In genomic region chr6:125780540-125781306, GRCh38 we compare ENCODE assay signal across 1 cellular context.
TF ChIP-seq lines count a peak whose summit lies in the region.

No MANE protein-coding gene starts in this region.

TF ChIP-seq in HEK293, 187 proteins besides CTCF, POLR2A, EP300 and RAD21 (continued from another document and continues in another):
- TF ChIP-seq ZNF473 (tag by site-specific recombination; IDR thresholded peaks at IDR 0.05) (no peak), ZNF280D (tag by site-specific recombination; IDR thresholded peaks at IDR 0.05) (no peak), ZEB2 (tag by site-specific recombination; IDR thresholded peaks at IDR 0.05) (peak; percentile 81), ZNF747 (tag by site-specific recombination; IDR thresholded peaks at IDR 0.05) (no peak), ZNF510 (tag by site-specific recombination; IDR thresholded peaks at IDR 0.05; ENCODE audit: insufficient replicate concordance) (no peak), ZSCAN18 (tag by site-specific recombination; IDR thresholded peaks at IDR 0.05) (peak; percentile 43; the same call in 1 of the 2 replicates), ZNF121 (tag by site-specific recombination; IDR thresholded peaks at IDR 0.05) (no peak), BCL11B (tag by site-specific recombination; IDR thresholded peaks at IDR 0.05; ENCODE audit: low read depth) (0 out of 2 replicates have a peak, but pooled peaks have one; percentile 23), ZNF76 (tag by site-specific recombination; IDR thresholded peaks at IDR 0.05; ENCODE audit: borderline replicate concordance, low read depth) (peak; percentile 34), ZNF701 (tag by site-specific recombination; IDR thresholded peaks at IDR 0.05) (no peak), YY2 (tag by site-specific recombination; IDR thresholded peaks at IDR 0.05) (no peak), ZBTB26 (tag by site-specific recombination; optimal IDR thresholded peaks at IDR 0.05) (peak; percentile 76), ZNF404 (tag by site-specific recombination; IDR thresholded peaks at IDR 0.05) (no peak), ZBTB48 (tag by site-specific recombination; IDR thresholded peaks at IDR 0.05) (peak; percentile 77; the same call in 1 of the 2 replicates), ZBTB10 (tag by site-specific recombination; IDR thresholded peaks at IDR 0.05) (no peak), KLF8 (tag by site-specific recombination; IDR thresholded peaks at IDR 0.05) (peak; percentile 28; the same call in 1 of the 2 replicates), BCL6B (tag by site-specific recombination; IDR thresholded peaks at IDR 0.05) (no peak), ZNF692 (tag by site-specific recombination; IDR thresholded peaks at IDR 0.05) (peak; percentile 85), ZNF211 (tag by site-specific recombination; IDR thresholded peaks at IDR 0.05; ENCODE audit: low read depth) (no peak), GLI2 (tag by site-specific recombination; IDR thresholded peaks at IDR 0.05; ENCODE audit: borderline replicate concordance, low read depth) (no peak), MYNN (tag by site-specific recombination; IDR thresholded peaks at IDR 0.05; ENCODE audit: borderline replicate concordance) (no peak), ZNF140 (tag by site-specific recombination; IDR thresholded peaks at IDR 0.05) (no peak), SETDB1 (IDR thresholded peaks at IDR 0.05; ENCODE audit: insufficient read length, low read length) (no peak), PRDM4 (tag by site-specific recombination; IDR thresholded peaks at IDR 0.05) (peak; percentile 55; the same call in 1 of the 2 replicates), ZNF624 (tag by site-specific recombination; IDR thresholded peaks at IDR 0.05) (no peak), ZNF514 (tag by site-specific recombination; IDR thresholded peaks at IDR 0.05) (no peak), ZIC2 (tag by site-specific recombination; IDR thresholded peaks at IDR 0.05) (peak; percentile 30), ZNF2 (tag by site-specific recombination; IDR thresholded peaks at IDR 0.05) (peak; percentile 44), SP2 (tag by site-specific recombination; IDR thresholded peaks at IDR 0.05) (no peak), ZNF16 (tag by site-specific recombination; IDR thresholded peaks at IDR 0.05; ENCODE audit: low read depth) (no peak), ZNF148 (tag by site-specific recombination; IDR thresholded peaks at IDR 0.05; ENCODE audit: borderline replicate concordance) (no peak), ZNF623 (tag by site-specific recombination; IDR thresholded peaks at IDR 0.05) (no peak), ELK4 (IDR thresholded peaks at IDR 0.05; ENCODE audit: borderline replicate concordance, low read depth, low read length) (no peak), ZNF202 (tag by site-specific recombination; IDR thresholded peaks at IDR 0.05; ENCODE audit: borderline replicate concordance) (no peak), ZNF394 (tag by site-specific recombination; IDR thresholded peaks at IDR 0.05; ENCODE audit: borderline replicate concordance) (0 out of 2 replicates have a peak, but pooled peaks have one; percentile 27), ZNF155 (tag by site-specific recombination; IDR thresholded peaks at IDR 0.05) (no peak), ZSCAN23 (tag by site-specific recombination; IDR thresholded peaks at IDR 0.05) (no peak), ZNF350 (tag by site-specific recombination; IDR thresholded peaks at IDR 0.05) (no peak), IKZF3 (tag by site-specific recombination; IDR thresholded peaks at IDR 0.05) (peak; percentile 90), ZNF37A (tag by site-specific recombination; IDR thresholded peaks at IDR 0.05) (no peak), GLIS1 (tag by site-specific recombination; IDR thresholded peaks at IDR 0.05) (no peak; the same call in 1 of the 2 replicates), TRIM28 (IDR thresholded peaks at IDR 0.05; ENCODE audit: borderline replicate concordance, low read length) (peak; percentile 94), ZNF133 (tag by site-specific recombination; IDR thresholded peaks at IDR 0.05) (no peak), ZNF239 (tag by site-specific recombination; IDR thresholded peaks at IDR 0.05) (peak; percentile 80; the same call in 1 of the 2 replicates), ZNF174 (tag by site-specific recombination; IDR thresholded peaks at IDR 0.05) (no peak), ZNF530 (tag by site-specific recombination; IDR thresholded peaks at IDR 0.05; ENCODE audit: low read depth) (0 out of 2 replicates have a peak, but pooled peaks have one; percentile 4), KLF1 (tag by site-specific recombination; IDR thresholded peaks at IDR 0.05) (0 out of 2 replicates have a peak, but pooled peaks have one; percentile 5), ZXDB (tag by site-specific recombination; IDR thresholded peaks at IDR 0.05) (peak; percentile 71), ZNF501 (tag by site-specific recombination; IDR thresholded peaks at IDR 0.05) (peak; percentile 58; the same call in 1 of the 2 replicates)
